Comparison of ENCODE assay signal across 13 cellular contexts in the genomic region with DNA sequence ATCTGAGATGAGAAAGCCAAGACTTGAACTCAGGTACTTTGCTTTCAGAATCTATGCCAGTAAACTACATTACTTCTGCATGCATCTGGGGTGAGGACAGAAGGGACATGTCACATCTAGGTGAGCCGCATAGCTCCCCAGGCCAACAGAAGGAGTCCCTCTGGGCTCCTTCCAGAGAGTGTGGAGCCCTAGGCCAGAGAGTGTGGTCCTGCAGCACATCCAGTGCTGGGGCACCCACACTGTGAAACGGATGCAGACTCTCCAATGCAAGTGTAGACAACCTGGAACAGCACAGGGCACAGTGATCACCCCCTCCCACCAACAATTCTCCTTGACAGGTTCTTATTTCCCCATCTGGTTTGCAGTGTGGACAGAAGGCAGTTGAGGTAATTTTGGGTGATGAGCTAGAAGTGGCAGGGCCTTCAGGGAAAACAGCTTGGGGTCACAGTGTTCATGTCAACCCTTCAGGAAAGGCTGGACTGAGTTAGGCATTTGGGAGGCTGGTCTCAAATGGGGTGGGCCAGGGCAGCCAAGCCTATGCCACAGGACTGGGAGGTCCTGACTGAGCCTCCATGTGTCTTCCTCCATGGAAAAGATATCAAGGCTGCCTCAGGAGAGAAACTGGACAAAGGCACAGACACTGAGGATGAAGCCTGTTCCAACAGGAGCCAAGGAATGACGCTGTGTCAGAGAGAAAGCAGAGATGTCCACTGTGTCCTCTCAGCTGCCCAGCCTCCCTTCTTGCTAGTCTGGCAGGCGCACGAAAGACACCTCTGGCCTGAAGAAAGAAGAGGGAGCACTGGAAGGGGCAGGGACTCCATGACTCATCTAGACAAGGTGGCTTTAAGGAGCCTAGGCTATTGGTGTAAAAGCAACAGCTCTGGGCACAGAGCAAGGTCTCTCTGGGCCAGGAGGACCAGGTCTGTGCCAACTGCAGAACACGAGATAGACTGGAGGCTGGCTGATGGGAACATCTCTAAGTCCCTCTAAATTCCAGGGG. TPM values are rescaled to one million over a fixed set of nuclear protein-coding genes. Genes with fewer than 3 reads are reported as not detected.
DNase-seq lines count a peak whose midpoint lies in the region; ATAC-seq and TF ChIP-seq lines count a peak whose summit lies in the region.
"Had no signal": no experiment of that assay in that cellular context is flagged by ENCODE, and none has a peak within 500 bp of the region (broad histone marks: within the 10 kb centered on the region; RNA-seq: fewer than 3 reads in every experiment).

No MANE protein-coding gene starts in this region.

- no peak overlapping the region for H3K18ac ChIP-seq in IMR-90 (ENCODE audit: low read depth, low read length)

- no peak overlapping the region; the same call in 1 of the 2 replicates for H2AK5ac ChIP-seq in IMR-90 (ENCODE audit: low read depth, low read length)

- ATAC-seq in CD8-positive, alpha-beta T cell = no peak
- ATAC-seq in IMR-90 (ENCODE audit: low read depth) (no peak), GM18505 (IDR thresholded peaks at IDR 0.05; ENCODE audit: unreplicated experiment) (no peak), HG03159 (IDR thresholded peaks at IDR 0.05; ENCODE audit: unreplicated experiment) (no peak)

- H3K9ac ChIP-seq in IMR-90 (ENCODE audit: low read depth, low read length) = no peak overlapping the region

- peaks cover 14% of the 10 kb centered on the region for H3K9me1 ChIP-seq in IMR-90 (ENCODE audit: insufficient read depth, low read length)

- no peak overlapping the region for H4K91ac ChIP-seq in IMR-90 (ENCODE audit: insufficient read depth, low read depth, low read length)

- no peaks in the 10 kb centered on the region for H3K36me3 ChIP-seq in CD8-positive, alpha-beta T cell (ENCODE audit: insufficient read depth, low read length)
- no peaks in the 10 kb centered on the region for H3K36me3 ChIP-seq in IMR-90 (ENCODE audit: control insufficient read depth, insufficient read depth, low read length)
- H3K36me3 ChIP-seq in esophagus muscularis mucosa = no peaks in the 10 kb centered on the region
- H3K36me3 ChIP-seq: brain microvascular endothelial cell had no signal

- no peak overlapping the region for H2BK15ac ChIP-seq in IMR-90 (ENCODE audit: low read depth, low read length)

- no peak overlapping the region for H3K23ac ChIP-seq in IMR-90 (ENCODE audit: low read depth, low read length)

- peaks cover 43% of the 10 kb centered on the region for H3K4me1 ChIP-seq in CD8-positive, alpha-beta T cell (ENCODE audit: insufficient read depth, low read length)
- H3K4me1 ChIP-seq in IMR-90 (ENCODE audit: control insufficient read depth, insufficient read depth, low read length) (peaks cover 11% of the 10 kb centered on the region), esophagus muscularis mucosa (peaks cover 32 to 67% (median 61%) of the 10 kb centered on the region in 4 donors)

- in situ Hi-C loops in IMR-90 (cut with MboI; ENCODE audit: low sequenced_read_pairs) (no loop called here), GM13976 (cut with MboI; ENCODE audit: low sequenced_read_pairs, unreplicated experiment) (no loop called here)

- peak overlapping the region; percentile 31 for H2AK9ac ChIP-seq in IMR-90 (replicated peaks; ENCODE audit: low read depth, low read length, poor library complexity)

- H3K56ac ChIP-seq in IMR-90 (ENCODE audit: extremely low read depth, insufficient read depth, low read length) = no peak overlapping the region

- no peak for TF ChIP-seq RAD21 in IMR-90 (IDR thresholded peaks at IDR 0.05; ENCODE audit: low read length)

- H3K27me3 Mint-ChIP-seq in CD8-positive, alpha-beta T cell (ENCODE audit: low read depth) = peaks cover 5% of the 10 kb centered on the region
- H3K27me3 Mint-ChIP-seq in osteocyte (ENCODE audit: unreplicated experiment) = no peaks in the 10 kb centered on the region

- peak overlapping the region; percentile 75 for H3K4me3 Mint-ChIP-seq in CD8-positive, alpha-beta T cell
- H3K4me3 Mint-ChIP-seq in osteocyte (ENCODE audit: unreplicated experiment) = no peak overlapping the region

- POLR2A ChIA-PET in CD8-positive, alpha-beta T cell (lab: Charles Lee) = interaction anchor here (2.7 kb wide), 1 partner anchor 11 kb away, joined by 7 read pairs; a partner anchor contains a TSS
- POLR2A ChIA-PET in IMR-90 (lab: Charles Lee; ENCODE audit: unreplicated experiment) = no interaction called here

- no peak overlapping the region for H2BK5ac ChIP-seq in IMR-90 (ENCODE audit: low read depth, low read length, poor library complexity, severe bottlenecking)

- H2BK120ac ChIP-seq in IMR-90 (ENCODE audit: low read depth, low read length) = no peak overlapping the region

- peaks cover 4% of the 10 kb centered on the region for H3K36me3 Mint-ChIP-seq in CD8-positive, alpha-beta T cell
- no peaks in the 10 kb centered on the region for H3K36me3 Mint-ChIP-seq in osteocyte (ENCODE audit: unreplicated experiment)

- H4K5ac ChIP-seq in IMR-90 (ENCODE audit: low read depth, low read length) = no peak overlapping the region

- no peak for DNase-seq in CD8-positive, alpha-beta T cell
- DNase-seq in IMR-90 = no peak
- DNase-seq in esophagus muscularis mucosa (ENCODE audit: extremely low spot score) = no peak
- no peak for DNase-seq in osteocyte (ENCODE audit: extremely low spot score, unreplicated experiment)
- DNase-seq in DMS 273 (lab: John Stamatoyannopoulos, UW; ENCODE audit: unreplicated experiment) = no peak
- no peak for DNase-seq in GM13976 (ENCODE audit: low spot score)
- DNase-seq: activated CD4-positive, alpha-beta T cell treated with anti-CD3 and anti-CD28 coated beads for 48 hours; brain microvascular endothelial cell; NCI-H226; stimulated activated CD4-positive, alpha-beta T cell treated with anti-CD3 and anti-CD28 coated beads, Interleukin-1b, Interleukin-23, amount 100 ng/mL, for 48 hours had no signal

- H3K27ac Mint-ChIP-seq in CD8-positive, alpha-beta T cell = no peak overlapping the region
- H3K27ac Mint-ChIP-seq in osteocyte (ENCODE audit: unreplicated experiment) = peak overlapping the region; percentile 77

- H3K9me3 Mint-ChIP-seq in CD8-positive, alpha-beta T cell = no peaks in the 10 kb centered on the region
- no peaks in the 10 kb centered on the region for H3K9me3 Mint-ChIP-seq in osteocyte (ENCODE audit: unreplicated experiment)

- H3K9me3 ChIP-seq in CD8-positive, alpha-beta T cell (ENCODE audit: low read length) = no peaks in the 10 kb centered on the region
- H3K9me3 ChIP-seq in IMR-90 (ENCODE audit: control insufficient read depth, insufficient read depth, low read length) (no peaks in the 10 kb centered on the region), esophagus muscularis mucosa (no peaks in the 10 kb centered on the region)

- H4K20me1 ChIP-seq in IMR-90 (ENCODE audit: insufficient read depth, low read length) = no peaks in the 10 kb centered on the region; the same call in none of the 2 replicates

- intact Hi-C loops in CD8-positive, alpha-beta T cell (cut with DNase I, micrococcal nuclease) = no loop called here
- intact Hi-C loops in IMR-90 (cut with micrococcal nuclease) = no loop called here
- intact Hi-C loops in esophagus muscularis mucosa (cut with DNase I) = no loop called here

- no peak overlapping the region for H3K4me3 ChIP-seq in CD8-positive, alpha-beta T cell (ENCODE audit: low read depth, low read length)
- no peak overlapping the region for H3K4me3 ChIP-seq in IMR-90 (ENCODE audit: insufficient read depth, low read depth, low read length)
- peak overlapping the region in 1 of 4 donors; percentile 68 for H3K4me3 ChIP-seq in esophagus muscularis mucosa

- TF ChIP-seq POLR2A in IMR-90 (IDR thresholded peaks at IDR 0.05; ENCODE audit: low read depth, low read length) (no peak), esophagus muscularis mucosa (IDR thresholded peaks at IDR 0.05; ENCODE audit: low read depth) (no peak), GM18505 (IDR thresholded peaks at IDR 0.05; ENCODE audit: borderline replicate concordance, extremely low read depth, insufficient read depth, insufficient read length) (no peak)

- H3K4ac ChIP-seq in IMR-90 (ENCODE audit: low read depth, low read length) = 0 out of 2 replicates have a peak overlapping the region, but pooled peaks have one; percentile 6

- H4K8ac ChIP-seq in IMR-90 (ENCODE audit: low read depth in 2 of 2, low read length in 2 of 2) = no peak overlapping the region

- no TSS peak for BruUV-seq in IMR-90 (replicated peaks; lab: Mats Ljungman, UMichigan)

- TF ChIP-seq EP300 in esophagus muscularis mucosa (IDR thresholded peaks at IDR 0.05) = no peak

- no peak overlapping the region for H3K27ac ChIP-seq in CD8-positive, alpha-beta T cell (ENCODE audit: low read depth, low read length)
- H3K27ac ChIP-seq in IMR-90 (ENCODE audit: insufficient read depth, low read length) = no peak overlapping the region
- H3K27ac ChIP-seq in esophagus muscularis mucosa (replicated peaks in 1 of 4) = peak overlapping the region; percentile 87 to 93 (median 90)
- H3K27ac ChIP-seq: brain microvascular endothelial cell had no signal

- dilution Hi-C loops in IMR-90 (cut with HindIII; ENCODE audit: low sequenced_read_pairs, unreplicated experiment) = no loop called here

- peaks cover 3 to 24% of the 10 kb centered on the region in 2 experiments; a peak in 3 of 4 replicates for H3K79me1 ChIP-seq in IMR-90 (ENCODE audit: low read depth in 1 of 2, low read length in 2 of 2)

- H2BK20ac ChIP-seq in IMR-90 (ENCODE audit: low read depth, low read length) = no peak overlapping the region

- no peak overlapping the region for H3K14ac ChIP-seq in IMR-90 (replicated peaks; ENCODE audit: low read depth, low read length)

- H2AFZ ChIP-seq in IMR-90 (replicated peaks; ENCODE audit: low read length, poor library complexity) = no peak overlapping the region

- H3K4me1 Mint-ChIP-seq in CD8-positive, alpha-beta T cell (ENCODE audit: low read depth) = peaks cover 40% of the 10 kb centered on the region
- H3K4me1 Mint-ChIP-seq in osteocyte (ENCODE audit: unreplicated experiment) = peaks cover 30% of the 10 kb centered on the region

- no peaks in the 10 kb centered on the region for H3K27me3 ChIP-seq in CD8-positive, alpha-beta T cell (ENCODE audit: insufficient read depth, low read length)
- H3K27me3 ChIP-seq in IMR-90 (ENCODE audit: control insufficient read depth, insufficient read depth, low read length) = no peaks in the 10 kb centered on the region
- no peaks in the 10 kb centered on the region for H3K27me3 ChIP-seq in esophagus muscularis mucosa
- H3K27me3 ChIP-seq: brain microvascular endothelial cell had no signal

- H3K4me2 ChIP-seq in IMR-90 (ENCODE audit: low read depth, low read length) = no peak overlapping the region

- CTCF ChIA-PET in CD8-positive, alpha-beta T cell (lab: Charles Lee) = interaction anchor here (0.8 to 1.0 kb wide), 4 partner anchors 10 to 30 kb away, joined by 3 to 4 read pairs (median 3); a partner anchor contains a TSS
- CTCF ChIA-PET in IMR-90 (lab: Yijun Ruan, JAX) = no interaction called here

- 100% methylated on average over 2 of the region's 6 CpGs; no CpG with 5 or more reads in 1 of the 2 experiments for WGBS in IMR-90 (ENCODE audit: extremely low coverage in 2 of 2, insufficient read length in 1 of 2), 2 experiments
- 88% methylated on average over 6 of the region's 6 CpGs for WGBS in esophagus muscularis mucosa

- no peak for TF ChIP-seq CTCF in CD8-positive, alpha-beta T cell (IDR thresholded peaks at IDR 0.05)
- TF ChIP-seq CTCF in IMR-90 (conservative IDR thresholded peaks at IDR 0.05; ENCODE audit: low read depth, low read length) (no peak), esophagus muscularis mucosa (IDR thresholded peaks at IDR 0.05) (no peak), osteocyte (IDR thresholded peaks at IDR 0.05) (no peak), GM13976 (IDR thresholded peaks at IDR 0.05; ENCODE audit: borderline replicate concordance, control extremely low read depth, extremely low read depth, insufficient read depth, missing control alignments) (no peak)

RNA-seq across cellular contexts. Expression of a gene that starts 1.7 kb away (rescaled TPM):
- 10 to 100 TPM; 64.4 to 70.8 TPM for total RNA-seq in CD8-positive, alpha-beta T cell
- total RNA-seq in IMR-90 (2012; rRNA removed) = 15.0 and 16.3 TPM in 2 replicates
- polyA plus RNA-seq in IMR-90 (2012; rRNA removed) = 13.2 and 14.9 TPM in 2 replicates
- polyA plus RNA-seq in IMR-90 (2012; cell fraction: cytosol; rRNA removed) = 7.0 and 12.3 TPM in 2 replicates
- polyA plus RNA-seq in IMR-90 (2012; cell fraction: nucleus; rRNA removed; ENCODE audit: low replicate concordance) = 21.6 and 50.5 TPM in 2 replicates
- total RNA-seq in esophagus muscularis mucosa = 10 to 100 TPM; 21.0 to 35.3 (median 28.5) TPM
- total RNA-seq in osteocyte = 21.8 and 22.8 TPM in 2 replicates

RNA-seq across cellular contexts. Expression of a gene that starts 11.2 kb away (rescaled TPM):
- total RNA-seq in CD8-positive, alpha-beta T cell = 1 to 10 TPM; 1.8 to 1.9 TPM
- total RNA-seq in IMR-90 (2012; rRNA removed) (not detected in 2 replicates), esophagus muscularis mucosa (under 1 TPM; 0.19 to 0.42 (median 0.37) TPM), osteocyte (0.24 and 0.62 TPM in 2 replicates)
- polyA plus RNA-seq in IMR-90 (2012; rRNA removed) = 0.03 TPM in 1 of 2 replicates, not detected in the other
- not detected in 2 replicates for polyA plus RNA-seq in IMR-90 (2012; cell fraction: cytosol; rRNA removed)
- polyA plus RNA-seq in IMR-90 (2012; cell fraction: nucleus; rRNA removed; ENCODE audit: low replicate concordance) = 0.17 and 0.18 TPM in 2 replicates
- total RNA-seq: glomerular endothelial cell had no signal

RNA-seq across cellular contexts. Expression of a gene that starts 37.2 kb away (rescaled TPM):
- total RNA-seq in CD8-positive, alpha-beta T cell = 10 to 100 TPM; 19.0 to 19.6 TPM
- 2.3 and 2.5 TPM in 2 replicates for total RNA-seq in IMR-90 (2012; rRNA removed)
- polyA plus RNA-seq in IMR-90 (2012; rRNA removed) = 4.5 and 4.7 TPM in 2 replicates
- 1.3 and 3.7 TPM in 2 replicates for polyA plus RNA-seq in IMR-90 (2012; cell fraction: cytosol; rRNA removed)
- 15.6 and 35.8 TPM in 2 replicates for polyA plus RNA-seq in IMR-90 (2012; cell fraction: nucleus; rRNA removed; ENCODE audit: low replicate concordance)
- 1 to 10 TPM; 3.2 to 5.1 (median 4.4) TPM for total RNA-seq in esophagus muscularis mucosa
- 2.3 and 2.7 TPM in 2 replicates for total RNA-seq in osteocyte

Comparison
In these comparisons a context has a peak if more than half of its experiments do, and no peak if none do; other contexts are left out.
1. H3K27ac ChIP-seq: peak in esophagus muscularis mucosa (4 of 4); none in CD8-positive, alpha-beta T cell (single experiment) and IMR-90 (single experiment).